In genomic region chr12:88982694-88983093, GRCh38 we compare ENCODE assay signal across 27 cellular contexts.
DNase-seq lines count a peak whose midpoint lies in the region; ATAC-seq, FAIRE-seq and TF ChIP-seq lines count a peak whose summit lies in the region.
"Had no signal": no experiment of that assay in that cellular context is flagged by ENCODE, and none has a peak within 500 bp of the region (broad histone marks: within the 10 kb centered on the region; RNA-seq: fewer than 3 reads in every experiment).

No MANE protein-coding gene starts in this region.

- no peak overlapping the region for H3K27ac ChIP-seq in PC-9
- H3K27ac ChIP-seq in mammary epithelial cell (ENCODE audit: insufficient read depth, low read depth, low read length), result no peak overlapping the region
- H3K27ac ChIP-seq: A549; BLaER1 treated with 17β-estradiol and CSF1 and Interleukin-3, amounts not matched to agents 10 nM and 100 nM; GM23248 had no signal

- H3K9me2 ChIP-seq in PC-9 (ENCODE audit: insufficient read depth), result no peaks in the 10 kb centered on the region

- CTCF ChIA-PET in PC-9 (lab: Charles Lee) (no interaction called here), mammary epithelial cell (lab: Charles Lee; ENCODE audit: low non-redundant PET) (no interaction called here)

- peak; percentile 60 for FAIRE-seq in bronchial epithelial cell (lab: Jason Lieb, UNC)
- FAIRE-seq: A549, D721Med, GM12891, GM18507, H1 had no signal

- H3K9me3 ChIP-seq in PC-9 (ENCODE audit: insufficient read depth, low read depth) (no peaks in the 10 kb centered on the region), mammary epithelial cell (replicated peaks; ENCODE audit: insufficient read depth, low read length) (no peaks in the 10 kb centered on the region)
- H3K9me3 ChIP-seq: A549; BE2C; BLaER1 treated with 17β-estradiol and CSF1 and Interleukin-3, amounts not matched to agents 10 nM and 100 nM had no signal

- no peak overlapping the region for H3K9ac ChIP-seq in mammary epithelial cell (ENCODE audit: insufficient read depth, low read length)
- H3K9ac ChIP-seq: BLaER1 treated with 17β-estradiol and CSF1 and Interleukin-3, amounts not matched to agents 10 nM and 100 nM; GM23248 had no signal

- H3F3A ChIP-seq in PC-9 (ENCODE audit: insufficient read depth, low read depth), result no peaks in the 10 kb centered on the region

- no peaks in the 10 kb centered on the region for H3K4me1 ChIP-seq in PC-9 (replicated peaks; ENCODE audit: insufficient read depth)
- no peaks in the 10 kb centered on the region for H3K4me1 ChIP-seq in mammary epithelial cell (ENCODE audit: insufficient read depth, low read length)
- H3K4me1 ChIP-seq: A549; BE2C; BLaER1 treated with 17β-estradiol and CSF1 and Interleukin-3, amounts not matched to agents 10 nM and 100 nM had no signal

- H3K4me1 Mint-ChIP-seq in activated T-cell treated with anti-CD3 and anti-CD28 coated beads, Interleukin-2, amount 50 U/mL, for 4 hours (ENCODE audit: low read depth), result no peaks in the 10 kb centered on the region
- H3K4me1 Mint-ChIP-seq: CD14-positive monocyte; CD8-positive, alpha-beta memory T cell had no signal

- H3K27me3 Mint-ChIP-seq in activated T-cell treated with anti-CD3 and anti-CD28 coated beads, Interleukin-2, amount 50 U/mL, for 4 hours (ENCODE audit: low read depth), result peaks cover 22% of the 10 kb centered on the region

- intact Hi-C loops in PC-9 (cut with micrococcal nuclease; ENCODE audit: unreplicated experiment), result no loop called here
- intact Hi-C loops in mammary epithelial cell (cut with micrococcal nuclease), result no loop called here

- POLR2A ChIA-PET in PC-9 (lab: Charles Lee; ENCODE audit: unreplicated experiment), result no interaction called here

- no peaks in the 10 kb centered on the region for H4K20me1 ChIP-seq in PC-9 (ENCODE audit: insufficient read depth)
- H4K20me1 ChIP-seq in mammary epithelial cell (ENCODE audit: insufficient read depth, low read length), result no peaks in the 10 kb centered on the region
- H4K20me1 ChIP-seq: BLaER1 treated with 17β-estradiol and CSF1 and Interleukin-3, amounts not matched to agents 10 nM and 100 nM had no signal

- DNase-seq in ELF-1 (ENCODE audit: low read depth, low spot score) (peak; percentile 14), PC-9 (no peak), bronchial epithelial cell (ENCODE audit: low read depth) (no peak), islet precursor cell (peak; percentile 60), mammary epithelial cell (no peak)
- no peak for DNase-seq in activated T-cell treated with anti-CD3 and anti-CD28 coated beads, Interleukin-2, amount 50 U/mL, for 4 hours
- DNase-seq: 8988T; ACHN; AML-193; BE2C; CD4-positive, alpha-beta T cell; CD8-positive, alpha-beta memory T cell; DMS 273 treated with DMSO at 0.1 percent for 48 hours; DMS79; EL; GF-D8; GM23248; H7 had no signal

- no peak overlapping the region for H3K4me3 ChIP-seq in PC-9
- H3K4me3 ChIP-seq in bronchial epithelial cell (ENCODE audit: low read depth, low read length), result no peak overlapping the region
- no peak overlapping the region for H3K4me3 ChIP-seq in mammary epithelial cell (replicated peaks in 1 of 3; ENCODE audit: insufficient read depth in 1 of 3, low read depth in 2 of 3, low read length in 3 of 3)
- H3K4me3 ChIP-seq: A549; BLaER1 treated with 17β-estradiol and CSF1 and Interleukin-3, amounts not matched to agents 10 nM and 100 nM; GM23248 had no signal

- dilution Hi-C loops in mammary epithelial cell (cut with HindIII; ENCODE audit: low sequenced_read_pairs), result no loop called here

- BruUV-seq in PC-9 (replicated peaks; lab: Mats Ljungman, UMichigan), result no TSS peak
- BruUV-seq in mammary epithelial cell (replicated peaks; lab: Mats Ljungman, UMichigan), result no TSS peak

- H3K9me3 Mint-ChIP-seq in activated T-cell treated with anti-CD3 and anti-CD28 coated beads, Interleukin-2, amount 50 U/mL, for 4 hours, result no peaks in the 10 kb centered on the region
- H3K9me3 Mint-ChIP-seq: CD4-positive, alpha-beta T cell; CD8-positive, alpha-beta memory T cell had no signal

- H3K36me3 Mint-ChIP-seq in activated T-cell treated with anti-CD3 and anti-CD28 coated beads, Interleukin-2, amount 50 U/mL, for 4 hours (ENCODE audit: insufficient read depth), result no peaks in the 10 kb centered on the region
- H3K36me3 Mint-ChIP-seq: CD14-positive monocyte; CD8-positive, alpha-beta memory T cell had no signal

- 100% methylated on average over 1 of the region's 1 CpG for WGBS in mammary epithelial cell (ENCODE audit: low coverage, missing lambda C conversion rate)

- H3K27me3 ChIP-seq in PC-9 (ENCODE audit: insufficient read depth, low read depth), result no peaks in the 10 kb centered on the region
- H3K27me3 ChIP-seq in bronchial epithelial cell (ENCODE audit: control insufficient read depth, insufficient read depth, low read length), result no peaks in the 10 kb centered on the region
- no peaks in the 10 kb centered on the region for H3K27me3 ChIP-seq in mammary epithelial cell (ENCODE audit: insufficient read depth, low read length)
- H3K27me3 ChIP-seq: BLaER1 treated with 17β-estradiol and CSF1 and Interleukin-3, amounts not matched to agents 10 nM and 100 nM had no signal

- no peak overlapping the region for H3K4me3 Mint-ChIP-seq in activated T-cell treated with anti-CD3 and anti-CD28 coated beads, Interleukin-2, amount 50 U/mL, for 4 hours
- H3K4me3 Mint-ChIP-seq: CD14-positive monocyte; CD4-positive, alpha-beta T cell; CD8-positive, alpha-beta memory T cell had no signal

- in situ Hi-C loops in mammary epithelial cell (cut with MboI; ENCODE audit: low sequenced_read_pairs in 2 of 2), result loop anchor here (25.0 kb wide), 2 partner anchors 395 to 870 kb away; partner anchors contain the start of gene KITLG (in 1 of the 2)

- H3K36me3 ChIP-seq in PC-9 (ENCODE audit: low read depth) (no peaks in the 10 kb centered on the region), bronchial epithelial cell (ENCODE audit: control insufficient read depth, insufficient read depth, low read length) (no peaks in the 10 kb centered on the region), mammary epithelial cell (ENCODE audit: insufficient read depth, low read length) (no peaks in the 10 kb centered on the region)
- H3K36me3 ChIP-seq: BE2C; BLaER1 treated with 17β-estradiol and CSF1 and Interleukin-3, amounts not matched to agents 10 nM and 100 nM had no signal

- no peak for ATAC-seq in activated T-cell treated with anti-CD3 and anti-CD28 coated beads, Interleukin-2, amount 50 U/mL, for 4 hours
- no peak for ATAC-seq in GM21737 (IDR thresholded peaks at IDR 0.05; ENCODE audit: unreplicated experiment)
- ATAC-seq: A549, HCT116 had no signal

- peak overlapping the region; percentile 45; the same call in 1 of the 2 replicates for H2AFZ ChIP-seq in PC-9
- no peak overlapping the region for H2AFZ ChIP-seq in mammary epithelial cell (ENCODE audit: low read depth, low read length)
- H2AFZ ChIP-seq: GM23248 had no signal

- H3K79me2 ChIP-seq in PC-9 (ENCODE audit: low read depth) (no peaks in the 10 kb centered on the region), mammary epithelial cell (ENCODE audit: insufficient read depth, low read length) (no peaks in the 10 kb centered on the region)

- H3K4me2 ChIP-seq in PC-9 (no peak overlapping the region), mammary epithelial cell (ENCODE audit: insufficient read depth, low read depth, low read length) (no peak overlapping the region)
- H3K4me2 ChIP-seq: A549; BLaER1 treated with 17β-estradiol and CSF1 and Interleukin-3, amounts not matched to agents 10 nM and 100 nM had no signal

- no peak for TF ChIP-seq CTCF in PC-9 (conservative IDR thresholded peaks at IDR 0.05)
- TF ChIP-seq CTCF in bronchial epithelial cell (IDR thresholded peaks at IDR 0.05; ENCODE audit: insufficient read depth, low read length, severe bottlenecking), result no peak
- no peak for TF ChIP-seq CTCF in mammary epithelial cell (conservative IDR thresholded peaks at IDR 0.05 in 1 of 2, IDR thresholded peaks at IDR 0.05 in 1 of 2; ENCODE audit: extremely low read depth in 1 of 2, insufficient read depth in 1 of 2, low read depth in 1 of 2, low read length in 2 of 2)

Comparison
In these comparisons a context has a peak if more than half of its experiments do, and no peak if none do; other contexts are left out.
1. DNase-seq: peak in ELF-1 (single experiment) and islet precursor cell (single experiment); none in PC-9 (0 of 2), bronchial epithelial cell (single experiment), mammary epithelial cell (single experiment) and activated T-cell treated with anti-CD3 and anti-CD28 coated beads, Interleukin-2, amount 50 U/mL, for 4 hours (single experiment).